ENCODE assay signal across 22 cellular contexts in the genomic region with DNA sequence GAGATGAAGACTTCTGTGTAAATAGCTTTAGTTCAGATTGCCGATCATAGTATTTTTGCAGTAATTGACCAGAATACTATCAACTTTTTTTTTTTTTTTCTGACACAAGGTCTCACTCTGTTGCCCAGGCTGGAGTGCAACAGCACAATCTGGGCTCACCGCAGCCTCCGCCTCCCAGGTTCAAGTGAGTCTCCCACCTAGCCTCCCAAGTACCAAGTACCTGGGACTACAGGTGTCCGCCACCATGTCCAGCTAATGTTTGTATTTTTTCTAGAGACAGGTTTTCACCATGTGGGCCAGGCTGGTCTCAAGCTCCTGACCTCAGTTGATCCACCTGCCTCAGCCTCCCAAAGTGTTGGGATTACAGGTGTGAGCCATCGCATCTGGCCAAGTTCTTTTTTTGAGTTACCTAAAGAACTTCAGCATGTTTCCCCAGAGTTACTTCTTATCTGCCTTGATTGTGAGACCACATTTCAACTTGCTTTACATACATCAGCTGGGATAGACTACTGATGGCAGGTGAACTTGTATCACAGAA. TPM values are rescaled to one million over a fixed set of nuclear protein-coding genes. Genes with fewer than 3 reads are reported as not detected.
A peak's percentile ranks its signal among the peaks of the same experiment; 100 is the strongest.
DNase-seq lines count a peak whose midpoint lies in the region; ATAC-seq and TF ChIP-seq lines count a peak whose summit lies in the region.
"Had no signal": no experiment of that assay in that cellular context is flagged by ENCODE, and none has a peak within 500 bp of the region (broad histone marks: within the 10 kb centered on the region; RNA-seq: fewer than 3 reads in every experiment).

No MANE protein-coding gene starts in this region.

- peaks cover 18% of the 10 kb centered on the region for H3K4me1 Mint-ChIP-seq in T-helper 17 cell
- H3K4me1 Mint-ChIP-seq in neural progenitor cell: peaks cover 21% of the 10 kb centered on the region

- H3K4me1 ChIP-seq in neural progenitor cell: peaks cover 6% of the 10 kb centered on the region

- no peaks in the 10 kb centered on the region for H3K9me3 ChIP-seq in T-helper 17 cell (ENCODE audit: control insufficient read depth, low read length, poor library complexity, severe bottlenecking)
- no peaks in the 10 kb centered on the region for H3K9me3 ChIP-seq in neural progenitor cell (ENCODE audit: low read depth)
- H3K9me3 ChIP-seq: adrenal gland, gastroesophageal sphincter, right atrium auricular region, upper lobe of right lung had no signal

- no peak overlapping the region for H3K9ac ChIP-seq in neural progenitor cell

- DNase-seq in AG04449 (ENCODE audit: low read depth, low spot score) (no peak), T-helper 17 cell (no peak), fibroblast of mammary gland (ENCODE audit: low read depth) (no peak), neural progenitor cell (ENCODE audit: low spot score) (no peak), T-helper 1 cell (no peak), iPS-NIHi11 (ENCODE audit: low spot score) (no peak)
- no peak for DNase-seq in stimulated activated naive CD4-positive, alpha-beta T cell treated with Interleukin-2 at 50 U/mL for 16 hours (lab: John Stamatoyannopoulos, UW)
- DNase-seq: ACHN; activated CD4-positive, alpha-beta memory T cell treated with anti-CD3 and anti-CD28 coated beads, Interleukin-2, amount 10 ng/mL, durations not matched to agents 7 days and 5 days; dermis blood vessel endothelial cell; HCEC 1CT; KBM-7; NCI-H1694 treated with DMSO at 0.1 percent for 48 hours; NCI-H69; occipital lobe; upper lobe of right lung had no signal

- ATAC-seq in T-helper 17 cell (no peak), GM19035 (IDR thresholded peaks at IDR 0.05; ENCODE audit: unreplicated experiment) (no peak)
- ATAC-seq: gastroesophageal sphincter, upper lobe of right lung had no signal

- H3K27ac Mint-ChIP-seq in T-helper 17 cell (peak overlapping the region; percentile 68), neural progenitor cell (no peak overlapping the region)
- H3K27ac Mint-ChIP-seq: activated CD4-positive, alpha-beta memory T cell treated with anti-CD3 and anti-CD28 coated beads, Interleukin-2, amount 10 ng/mL, durations not matched to agents 7 days and 5 days had no signal

- POLR2A ChIA-PET in AG04449 (lab: Yijun Ruan, JAX): interaction anchor here (0.6 to 3.7 kb wide), 3 partner anchors 17 to 114 kb away, joined by 3 to 87 read pairs (median 4); a partner anchor contains a TSS

- H3K4me3 ChIP-seq in AG04449 (ENCODE audit: low read depth, low read length): peak overlapping the region; percentile 6; the same call in 1 of the 2 replicates
- H3K4me3 ChIP-seq in fibroblast of mammary gland (ENCODE audit: control insufficient read depth, low read depth, low read length): peak overlapping the region; percentile 97
- H3K4me3 ChIP-seq in neural progenitor cell: no peak overlapping the region
- H3K4me3 ChIP-seq: adrenal gland, cardiac muscle cell, gastroesophageal sphincter, lung, right atrium auricular region, upper lobe of right lung had no signal

- H3K27me3 Mint-ChIP-seq in T-helper 17 cell (no peaks in the 10 kb centered on the region), neural progenitor cell (ENCODE audit: insufficient read depth, low read depth) (no peaks in the 10 kb centered on the region)
- H3K27me3 Mint-ChIP-seq: activated CD4-positive, alpha-beta memory T cell treated with anti-CD3 and anti-CD28 coated beads, Interleukin-2, amount 10 ng/mL, durations not matched to agents 7 days and 5 days had no signal

- H3K36me3 ChIP-seq in neural progenitor cell: peaks cover 4% of the 10 kb centered on the region

- no peaks in the 10 kb centered on the region for H3K9me3 Mint-ChIP-seq in neural progenitor cell
- H3K9me3 Mint-ChIP-seq: activated CD4-positive, alpha-beta memory T cell treated with anti-CD3 and anti-CD28 coated beads, Interleukin-2, amount 10 ng/mL, durations not matched to agents 7 days and 5 days had no signal

- H3K36me3 Mint-ChIP-seq in T-helper 17 cell (ENCODE audit: low read depth) (peaks cover 2% of the 10 kb centered on the region), neural progenitor cell (peaks cover 6% of the 10 kb centered on the region)

- no peak overlapping the region for H3K4me2 ChIP-seq in neural progenitor cell

- no peaks in the 10 kb centered on the region for H3K27me3 ChIP-seq in neural progenitor cell
- H3K27me3 ChIP-seq: adrenal gland, cardiac muscle cell, gastroesophageal sphincter, right atrium auricular region, upper lobe of right lung had no signal

- TF ChIP-seq CTCF in AG04449 (IDR thresholded peaks at IDR 0.05; ENCODE audit: insufficient read depth, low read length, missing control alignments) (no peak), fibroblast of mammary gland (conservative IDR thresholded peaks at IDR 0.05; ENCODE audit: control insufficient read depth, insufficient read depth, low read depth, low read length) (no peak), neural progenitor cell (IDR thresholded peaks at IDR 0.05) (no peak)

- no peak overlapping the region for H2AFZ ChIP-seq in neural progenitor cell (replicated peaks)

- H3K4me3 Mint-ChIP-seq in T-helper 17 cell (no peak overlapping the region), neural progenitor cell (peak overlapping the region; percentile 53)
- H3K4me3 Mint-ChIP-seq: activated CD4-positive, alpha-beta memory T cell treated with anti-CD3 and anti-CD28 coated beads, Interleukin-2, amount 10 ng/mL, durations not matched to agents 7 days and 5 days had no signal

- peaks cover 41% of the 10 kb centered on the region for H4K20me1 ChIP-seq in neural progenitor cell (ENCODE audit: low read depth)

- H3K27ac ChIP-seq in neural progenitor cell: no peak overlapping the region
- H3K27ac ChIP-seq: cardiac muscle cell, gastroesophageal sphincter, right atrium auricular region, upper lobe of right lung had no signal

- H3K79me2 ChIP-seq in neural progenitor cell (ENCODE audit: low read depth): peaks cover 93% of the 10 kb centered on the region

- peaks cover 25% of the 10 kb centered on the region for H3F3A ChIP-seq in neural progenitor cell (ENCODE audit: low read depth)

- CTCF ChIA-PET in AG04449 (lab: Yijun Ruan, JAX): interaction anchor here (1.0 to 5.0 kb wide), 4 partner anchors 12 to 454 kb away, joined by 3 to 21 read pairs (median 6); a partner anchor contains a TSS

RNA-seq across cellular contexts. Expression of a gene that starts 2.8 kb away (rescaled TPM):
- total RNA-seq in T-helper 17 cell: 10 to 100 TPM in 1 of 2 donors, 1 to 10 TPM in 1; 6.1 to 11.3 TPM
- 128 and 157 TPM in 2 replicates for total RNA-seq in neural progenitor cell (ENCODE audit: low replicate concordance)

Comparison
In these comparisons a context has a peak if more than half of its experiments do, and no peak if none do; other contexts are left out.
1. RNA of a gene that starts 2.8 kb away (total RNA-seq): 128 to 157 TPM in neural progenitor cell; 6.1 to 11.3 TPM in T-helper 17 cell; every median in the first group is over 10 times any median in the second.